In the genomic region with DNA sequence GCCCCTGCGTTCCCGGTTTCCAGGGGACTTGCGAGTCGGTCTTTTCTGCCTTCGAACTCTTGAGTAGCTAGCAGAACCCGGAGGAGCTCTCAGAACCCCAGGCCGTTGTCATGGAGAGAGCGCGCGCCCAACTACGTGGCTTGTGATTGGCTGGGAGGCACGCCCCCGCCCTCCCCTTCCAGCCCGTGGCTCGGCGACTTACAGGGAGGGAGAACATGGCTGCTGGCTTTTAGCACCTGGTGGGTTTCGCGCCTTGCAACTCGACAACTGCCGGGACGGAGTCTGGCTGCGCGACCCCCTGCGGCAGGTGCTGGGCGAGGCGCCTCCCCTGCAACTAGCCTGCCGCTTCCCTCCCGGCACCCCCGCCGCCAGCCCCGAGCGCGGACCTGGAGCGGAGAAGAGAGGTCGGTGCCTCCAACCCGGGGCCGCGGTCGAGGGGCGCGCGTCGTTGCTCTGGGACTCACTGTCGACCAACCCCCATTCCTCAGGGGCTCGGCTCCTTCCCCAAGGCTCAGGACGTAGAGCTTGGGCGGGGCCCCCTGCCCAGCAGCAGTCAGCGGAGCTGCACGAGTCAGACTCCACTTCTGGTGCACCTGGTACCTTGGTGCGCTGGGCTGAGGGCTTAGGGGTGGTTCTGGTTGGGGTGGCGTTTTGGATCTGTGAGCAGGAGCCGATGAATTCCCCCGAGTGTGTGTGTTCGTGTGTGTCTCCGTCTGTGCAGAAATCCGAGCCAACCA, we compare ENCODE assay signal across 1 cellular context.
TF ChIP-seq lines count a peak whose summit lies in the region.

No MANE protein-coding gene starts in this region.

TF ChIP-seq in HepG2, 621 proteins besides CTCF, POLR2A, EP300 and RAD21 (continued from another document and continues in another):
- TF ChIP-seq, protein P1, sequence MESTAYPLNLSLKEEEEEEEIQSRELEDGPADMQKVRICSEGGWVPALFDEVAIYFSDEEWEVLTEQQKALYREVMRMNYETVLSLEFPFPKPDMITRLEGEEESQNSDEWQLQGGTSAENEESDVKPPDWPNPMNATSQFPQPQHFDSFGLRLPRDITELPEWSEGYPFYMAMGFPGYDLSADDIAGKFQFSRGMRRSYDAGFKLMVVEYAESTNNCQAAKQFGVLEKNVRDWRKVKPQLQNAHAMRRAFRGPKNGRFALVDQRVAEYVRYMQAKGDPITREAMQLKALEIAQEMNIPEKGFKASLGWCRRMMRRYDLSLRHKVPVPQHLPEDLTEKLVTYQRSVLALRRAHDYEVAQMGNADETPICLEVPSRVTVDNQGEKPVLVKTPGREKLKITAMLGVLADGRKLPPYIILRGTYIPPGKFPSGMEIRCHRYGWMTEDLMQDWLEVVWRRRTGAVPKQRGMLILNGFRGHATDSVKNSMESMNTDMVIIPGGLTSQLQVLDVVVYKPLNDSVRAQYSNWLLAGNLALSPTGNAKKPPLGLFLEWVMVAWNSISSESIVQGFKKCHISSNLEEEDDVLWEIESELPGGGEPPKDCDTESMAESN (CRISPR knock-in tag; conservative IDR thresholded peaks at IDR 0.05): peak; percentile 95
- TF ChIP-seq KMT2A (CRISPR knock-in tag; IDR thresholded peaks at IDR 0.05): peak; percentile 93
- no peak for TF ChIP-seq ZNF468 (CRISPR knock-in tag; IDR thresholded peaks at IDR 0.05)
- TF ChIP-seq ZNF703 (CRISPR knock-in tag; IDR thresholded peaks at IDR 0.05; ENCODE audit: borderline replicate concordance): peak; percentile 52; the same call in 1 of the 2 replicates
- TF ChIP-seq, protein P2, sequence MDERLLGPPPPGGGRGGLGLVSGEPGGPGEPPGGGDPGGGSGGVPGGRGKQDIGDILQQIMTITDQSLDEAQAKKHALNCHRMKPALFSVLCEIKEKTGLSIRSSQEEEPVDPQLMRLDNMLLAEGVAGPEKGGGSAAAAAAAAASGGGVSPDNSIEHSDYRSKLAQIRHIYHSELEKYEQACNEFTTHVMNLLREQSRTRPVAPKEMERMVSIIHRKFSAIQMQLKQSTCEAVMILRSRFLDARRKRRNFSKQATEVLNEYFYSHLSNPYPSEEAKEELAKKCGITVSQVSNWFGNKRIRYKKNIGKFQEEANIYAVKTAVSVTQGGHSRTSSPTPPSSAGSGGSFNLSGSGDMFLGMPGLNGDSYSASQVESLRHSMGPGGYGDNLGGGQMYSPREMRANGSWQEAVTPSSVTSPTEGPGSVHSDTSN (CRISPR knock-in tag; IDR thresholded peaks at IDR 0.05): no peak
- peak; percentile 66; the same call in 1 of the 2 replicates for TF ChIP-seq ISL2 (CRISPR knock-in tag; IDR thresholded peaks at IDR 0.05)
- peak; percentile 95 for TF ChIP-seq HOXA5 (CRISPR knock-in tag; IDR thresholded peaks at IDR 0.05)
- peak; percentile 70; the same call in 1 of the 2 replicates for TF ChIP-seq ZNF549 (CRISPR knock-in tag; IDR thresholded peaks at IDR 0.05)
- TF ChIP-seq, protein P3, sequence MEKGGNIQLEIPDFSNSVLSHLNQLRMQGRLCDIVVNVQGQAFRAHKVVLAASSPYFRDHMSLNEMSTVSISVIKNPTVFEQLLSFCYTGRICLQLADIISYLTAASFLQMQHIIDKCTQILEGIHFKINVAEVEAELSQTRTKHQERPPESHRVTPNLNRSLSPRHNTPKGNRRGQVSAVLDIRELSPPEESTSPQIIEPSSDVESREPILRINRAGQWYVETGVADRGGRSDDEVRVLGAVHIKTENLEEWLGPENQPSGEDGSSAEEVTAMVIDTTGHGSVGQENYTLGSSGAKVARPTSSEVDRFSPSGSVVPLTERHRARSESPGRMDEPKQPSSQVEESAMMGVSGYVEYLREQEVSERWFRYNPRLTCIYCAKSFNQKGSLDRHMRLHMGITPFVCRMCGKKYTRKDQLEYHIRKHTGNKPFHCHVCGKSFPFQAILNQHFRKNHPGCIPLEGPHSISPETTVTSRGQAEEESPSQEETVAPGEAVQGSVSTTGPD (CRISPR knock-in tag; IDR thresholded peaks at IDR 0.05): no peak
- peak; percentile 95; the same call in 1 of the 2 replicates for TF ChIP-seq PAX8 (CRISPR knock-in tag; IDR thresholded peaks at IDR 0.05; ENCODE audit: borderline replicate concordance)
- peak; percentile 85 for TF ChIP-seq ZC3H13 (CRISPR knock-in tag; IDR thresholded peaks at IDR 0.05)
- TF ChIP-seq, protein P4, sequence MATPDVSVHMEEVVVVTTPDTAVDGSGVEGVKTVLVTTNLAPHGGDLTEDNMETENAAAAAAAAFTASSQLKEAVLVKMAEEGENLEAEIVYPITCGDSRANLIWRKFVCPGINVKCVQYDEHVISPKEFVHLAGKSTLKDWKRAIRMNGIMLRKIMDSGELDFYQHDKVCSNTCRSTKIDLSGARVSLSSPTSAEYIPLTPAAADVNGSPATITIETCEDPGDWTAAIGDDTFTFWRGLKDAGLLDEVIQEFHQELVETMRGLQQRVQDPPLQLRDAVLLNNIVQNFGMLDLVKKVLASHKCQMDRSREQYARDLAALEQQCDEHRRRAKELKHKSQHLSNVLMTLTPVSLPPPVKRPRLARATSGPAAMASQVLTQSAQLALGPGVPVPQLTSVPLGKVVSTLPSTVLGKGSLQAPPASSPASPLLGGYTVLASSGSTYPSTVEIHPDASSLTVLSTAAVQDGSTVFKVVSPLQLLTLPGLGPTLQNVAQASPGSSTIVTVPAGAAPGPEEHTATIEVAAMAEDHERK (CRISPR knock-in tag; IDR thresholded peaks at IDR 0.05; ENCODE audit: low read depth): no peak
- TF ChIP-seq, protein P5, sequence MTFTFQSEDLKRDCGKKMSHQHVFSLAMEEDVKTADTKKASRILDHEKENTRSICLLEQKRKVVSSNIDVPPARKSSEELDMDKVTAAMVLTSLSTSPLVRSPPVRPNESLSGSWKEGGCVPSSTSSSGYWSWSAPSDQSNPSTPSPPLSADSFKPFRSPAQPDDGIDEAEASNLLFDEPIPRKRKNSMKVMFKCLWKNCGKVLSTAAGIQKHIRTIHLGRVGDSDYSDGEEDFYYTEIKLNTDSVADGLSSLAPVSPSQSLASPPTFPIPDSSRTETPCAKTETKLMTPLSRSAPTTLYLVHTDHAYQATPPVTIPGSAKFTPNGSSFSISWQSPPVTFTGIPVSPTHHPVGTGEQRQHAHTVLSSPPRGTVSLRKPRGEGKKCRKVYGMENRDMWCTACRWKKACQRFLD (CRISPR knock-in tag; IDR thresholded peaks at IDR 0.05; ENCODE audit: borderline replicate concordance): peak; percentile 98
- TF ChIP-seq ZNF256 (CRISPR knock-in tag; conservative IDR thresholded peaks at IDR 0.05): peak; percentile 97
- TF ChIP-seq NCOA5 (CRISPR knock-in tag; IDR thresholded peaks at IDR 0.05): 0 out of 2 replicates have a peak, but pooled peaks have one; percentile 32
- 0 out of 2 replicates have a peak, but pooled peaks have one; percentile 56 for TF ChIP-seq JUND (CRISPR knock-in tag; IDR thresholded peaks at IDR 0.05)
- peak; percentile 85 for TF ChIP-seq TAF1 (CRISPR knock-in tag; IDR thresholded peaks at IDR 0.05)
- TF ChIP-seq HHEX (CRISPR knock-in tag; IDR thresholded peaks at IDR 0.05): no peak
- TF ChIP-seq MTF2 (CRISPR knock-in tag; IDR thresholded peaks at IDR 0.05; ENCODE audit: borderline replicate concordance): no peak; the same call in 1 of the 2 replicates
- TF ChIP-seq, protein P6, sequence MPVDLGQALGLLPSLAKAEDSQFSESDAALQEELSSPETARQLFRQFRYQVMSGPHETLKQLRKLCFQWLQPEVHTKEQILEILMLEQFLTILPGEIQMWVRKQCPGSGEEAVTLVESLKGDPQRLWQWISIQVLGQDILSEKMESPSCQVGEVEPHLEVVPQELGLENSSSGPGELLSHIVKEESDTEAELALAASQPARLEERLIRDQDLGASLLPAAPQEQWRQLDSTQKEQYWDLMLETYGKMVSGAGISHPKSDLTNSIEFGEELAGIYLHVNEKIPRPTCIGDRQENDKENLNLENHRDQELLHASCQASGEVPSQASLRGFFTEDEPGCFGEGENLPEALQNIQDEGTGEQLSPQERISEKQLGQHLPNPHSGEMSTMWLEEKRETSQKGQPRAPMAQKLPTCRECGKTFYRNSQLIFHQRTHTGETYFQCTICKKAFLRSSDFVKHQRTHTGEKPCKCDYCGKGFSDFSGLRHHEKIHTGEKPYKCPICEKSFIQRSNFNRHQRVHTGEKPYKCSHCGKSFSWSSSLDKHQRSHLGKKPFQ (CRISPR knock-in tag; IDR thresholded peaks at IDR 0.05; ENCODE audit: insufficient replicate concordance): peak; percentile 95
- TF ChIP-seq, protein P7, sequence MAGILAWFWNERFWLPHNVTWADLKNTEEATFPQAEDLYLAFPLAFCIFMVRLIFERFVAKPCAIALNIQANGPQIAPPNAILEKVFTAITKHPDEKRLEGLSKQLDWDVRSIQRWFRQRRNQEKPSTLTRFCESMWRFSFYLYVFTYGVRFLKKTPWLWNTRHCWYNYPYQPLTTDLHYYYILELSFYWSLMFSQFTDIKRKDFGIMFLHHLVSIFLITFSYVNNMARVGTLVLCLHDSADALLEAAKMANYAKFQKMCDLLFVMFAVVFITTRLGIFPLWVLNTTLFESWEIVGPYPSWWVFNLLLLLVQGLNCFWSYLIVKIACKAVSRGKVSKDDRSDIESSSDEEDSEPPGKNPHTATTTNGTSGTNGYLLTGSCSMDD (CRISPR knock-in tag; IDR thresholded peaks at IDR 0.05): peak; percentile 71
- peak; percentile 96 for TF ChIP-seq BRCA1 (CRISPR knock-in tag; IDR thresholded peaks at IDR 0.05)
- peak; percentile 81 for TF ChIP-seq PITX1 (CRISPR knock-in tag; IDR thresholded peaks at IDR 0.05)
- no peak for TF ChIP-seq PHF21A (CRISPR knock-in tag; IDR thresholded peaks at IDR 0.05)
- TF ChIP-seq ZNF775 (CRISPR knock-in tag; IDR thresholded peaks at IDR 0.05; ENCODE audit: borderline replicate concordance): no peak
- TF ChIP-seq JARID2 (CRISPR knock-in tag; IDR thresholded peaks at IDR 0.05; ENCODE audit: insufficient replicate concordance): no peak
- TF ChIP-seq, protein P8, sequence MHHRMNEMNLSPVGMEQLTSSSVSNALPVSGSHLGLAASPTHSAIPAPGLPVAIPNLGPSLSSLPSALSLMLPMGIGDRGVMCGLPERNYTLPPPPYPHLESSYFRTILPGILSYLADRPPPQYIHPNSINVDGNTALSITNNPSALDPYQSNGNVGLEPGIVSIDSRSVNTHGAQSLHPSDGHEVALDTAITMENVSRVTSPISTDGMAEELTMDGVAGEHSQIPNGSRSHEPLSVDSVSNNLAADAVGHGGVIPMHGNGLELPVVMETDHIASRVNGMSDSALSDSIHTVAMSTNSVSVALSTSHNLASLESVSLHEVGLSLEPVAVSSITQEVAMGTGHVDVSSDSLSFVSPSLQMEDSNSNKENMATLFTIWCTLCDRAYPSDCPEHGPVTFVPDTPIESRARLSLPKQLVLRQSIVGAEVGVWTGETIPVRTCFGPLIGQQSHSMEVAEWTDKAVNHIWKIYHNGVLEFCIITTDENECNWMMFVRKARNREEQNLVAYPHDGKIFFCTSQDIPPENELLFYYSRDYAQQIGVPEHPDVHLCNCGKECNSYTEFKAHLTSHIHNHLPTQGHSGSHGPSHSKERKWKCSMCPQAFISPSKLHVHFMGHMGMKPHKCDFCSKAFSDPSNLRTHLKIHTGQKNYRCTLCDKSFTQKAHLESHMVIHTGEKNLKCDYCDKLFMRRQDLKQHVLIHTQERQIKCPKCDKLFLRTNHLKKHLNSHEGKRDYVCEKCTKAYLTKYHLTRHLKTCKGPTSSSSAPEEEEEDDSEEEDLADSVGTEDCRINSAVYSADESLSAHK (CRISPR knock-in tag; IDR thresholded peaks at IDR 0.05; ENCODE audit: borderline replicate concordance): no peak
- TF ChIP-seq, protein P9, sequence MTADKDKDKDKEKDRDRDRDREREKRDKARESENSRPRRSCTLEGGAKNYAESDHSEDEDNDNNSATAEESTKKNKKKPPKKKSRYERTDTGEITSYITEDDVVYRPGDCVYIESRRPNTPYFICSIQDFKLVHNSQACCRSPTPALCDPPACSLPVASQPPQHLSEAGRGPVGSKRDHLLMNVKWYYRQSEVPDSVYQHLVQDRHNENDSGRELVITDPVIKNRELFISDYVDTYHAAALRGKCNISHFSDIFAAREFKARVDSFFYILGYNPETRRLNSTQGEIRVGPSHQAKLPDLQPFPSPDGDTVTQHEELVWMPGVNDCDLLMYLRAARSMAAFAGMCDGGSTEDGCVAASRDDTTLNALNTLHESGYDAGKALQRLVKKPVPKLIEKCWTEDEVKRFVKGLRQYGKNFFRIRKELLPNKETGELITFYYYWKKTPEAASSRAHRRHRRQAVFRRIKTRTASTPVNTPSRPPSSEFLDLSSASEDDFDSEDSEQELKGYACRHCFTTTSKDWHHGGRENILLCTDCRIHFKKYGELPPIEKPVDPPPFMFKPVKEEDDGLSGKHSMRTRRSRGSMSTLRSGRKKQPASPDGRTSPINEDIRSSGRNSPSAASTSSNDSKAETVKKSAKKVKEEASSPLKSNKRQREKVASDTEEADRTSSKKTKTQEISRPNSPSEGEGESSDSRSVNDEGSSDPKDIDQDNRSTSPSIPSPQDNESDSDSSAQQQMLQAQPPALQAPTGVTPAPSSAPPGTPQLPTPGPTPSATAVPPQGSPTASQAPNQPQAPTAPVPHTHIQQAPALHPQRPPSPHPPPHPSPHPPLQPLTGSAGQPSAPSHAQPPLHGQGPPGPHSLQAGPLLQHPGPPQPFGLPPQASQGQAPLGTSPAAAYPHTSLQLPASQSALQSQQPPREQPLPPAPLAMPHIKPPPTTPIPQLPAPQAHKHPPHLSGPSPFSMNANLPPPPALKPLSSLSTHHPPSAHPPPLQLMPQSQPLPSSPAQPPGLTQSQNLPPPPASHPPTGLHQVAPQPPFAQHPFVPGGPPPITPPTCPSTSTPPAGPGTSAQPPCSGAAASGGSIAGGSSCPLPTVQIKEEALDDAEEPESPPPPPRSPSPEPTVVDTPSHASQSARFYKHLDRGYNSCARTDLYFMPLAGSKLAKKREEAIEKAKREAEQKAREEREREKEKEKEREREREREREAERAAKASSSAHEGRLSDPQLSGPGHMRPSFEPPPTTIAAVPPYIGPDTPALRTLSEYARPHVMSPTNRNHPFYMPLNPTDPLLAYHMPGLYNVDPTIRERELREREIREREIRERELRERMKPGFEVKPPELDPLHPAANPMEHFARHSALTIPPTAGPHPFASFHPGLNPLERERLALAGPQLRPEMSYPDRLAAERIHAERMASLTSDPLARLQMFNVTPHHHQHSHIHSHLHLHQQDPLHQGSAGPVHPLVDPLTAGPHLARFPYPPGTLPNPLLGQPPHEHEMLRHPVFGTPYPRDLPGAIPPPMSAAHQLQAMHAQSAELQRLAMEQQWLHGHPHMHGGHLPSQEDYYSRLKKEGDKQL (CRISPR knock-in tag; IDR thresholded peaks at IDR 0.05; ENCODE audit: low read depth): no peak
- TF ChIP-seq KDM1A (CRISPR knock-in tag; IDR thresholded peaks at IDR 0.05): no peak
- TF ChIP-seq, protein P10, sequence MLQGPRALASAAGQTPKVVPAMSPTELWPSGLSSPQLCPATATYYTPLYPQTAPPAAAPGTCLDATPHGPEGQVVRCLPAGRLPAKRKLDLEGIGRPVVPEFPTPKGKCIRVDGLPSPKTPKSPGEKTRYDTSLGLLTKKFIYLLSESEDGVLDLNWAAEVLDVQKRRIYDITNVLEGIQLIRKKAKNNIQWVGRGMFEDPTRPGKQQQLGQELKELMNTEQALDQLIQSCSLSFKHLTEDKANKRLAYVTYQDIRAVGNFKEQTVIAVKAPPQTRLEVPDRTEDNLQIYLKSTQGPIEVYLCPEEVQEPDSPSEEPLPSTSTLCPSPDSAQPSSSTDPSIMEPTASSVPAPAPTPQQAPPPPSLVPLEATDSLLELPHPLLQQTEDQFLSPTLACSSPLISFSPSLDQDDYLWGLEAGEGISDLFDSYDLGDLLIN (CRISPR knock-in tag; IDR thresholded peaks at IDR 0.05; ENCODE audit: borderline replicate concordance): peak; percentile 78; the same call in 1 of the 2 replicates
